Comparison of ENCODE assay signal across 8 cellular contexts in the genomic region with DNA sequence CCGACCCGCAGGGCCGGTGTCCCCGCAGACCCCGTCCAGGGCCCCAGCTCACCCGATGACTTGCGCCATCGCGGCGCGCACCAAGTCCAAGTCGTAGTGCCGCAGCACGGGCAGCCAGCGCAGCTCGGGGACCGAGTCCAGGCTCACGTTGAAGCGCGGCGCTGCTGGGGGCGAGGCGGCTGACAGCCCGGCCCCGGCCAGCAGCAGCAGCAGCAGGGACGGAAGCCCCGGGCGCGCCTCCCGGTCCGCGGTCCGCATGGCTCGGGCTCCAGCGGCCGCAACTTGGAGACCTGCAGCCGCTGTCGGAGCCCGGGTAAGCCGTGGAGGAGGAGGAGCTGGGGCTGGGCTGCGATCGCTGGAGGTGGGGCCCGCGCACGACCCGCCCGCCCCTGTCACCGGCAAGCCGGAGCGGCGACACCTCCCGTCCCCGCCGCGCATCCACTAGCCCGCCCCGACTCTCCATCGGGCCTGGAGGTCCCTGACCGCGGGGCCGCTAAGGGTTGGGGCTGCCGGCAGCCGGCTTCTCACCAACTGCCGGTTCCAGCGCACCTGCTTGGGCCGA. TPM values are rescaled to one million over a fixed set of nuclear protein-coding genes. Genes with fewer than 3 reads are reported as not detected.
DNase-seq lines count a peak whose midpoint lies in the region; ATAC-seq and TF ChIP-seq lines count a peak whose summit lies in the region.

A gene (minus strand): TSS at position 322 of the 562 bp plus-strand sequence. CDS start 64 bp downstream, at position 258.

- H3K27me3 ChIP-seq in BE2C (no peaks in the 10 kb centered on the region), NT2/D1 (ENCODE audit: insufficient read depth, insufficient read length) (no peaks in the 10 kb centered on the region), mucosa of rectum (ENCODE audit: control insufficient read depth in 2 of 2, insufficient read depth in 2 of 2, low read length in 2 of 2) (no peaks in the 10 kb centered on the region)

- H3K9me3 ChIP-seq in BE2C (no peaks in the 10 kb centered on the region), NT2/D1 (ENCODE audit: insufficient read depth, low read length) (no peaks in the 10 kb centered on the region), mucosa of rectum (ENCODE audit: control insufficient read depth in 2 of 2, low read length in 2 of 2) (no peaks in the 10 kb centered on the region)

- H3K4me1 ChIP-seq in BE2C (no peaks in the 10 kb centered on the region), NT2/D1 (ENCODE audit: insufficient read depth, insufficient read length) (peaks cover 2% of the 10 kb centered on the region), mucosa of rectum (ENCODE audit: control insufficient read depth in 2 of 2, insufficient read depth in 2 of 2, low read length in 2 of 2) (peaks cover 4 to 5% of the 10 kb centered on the region in 2 donors)

- H3K9ac ChIP-seq in NT2/D1 (ENCODE audit: insufficient read length, low read depth): peak within 1 kb of the TSS; percentile 90
- peak within 1 kb of the TSS; percentile 80 to 83 for H3K9ac ChIP-seq in mucosa of rectum (ENCODE audit: low read depth in 1 of 2, low read length in 2 of 2)

- H3K36me3 ChIP-seq in BE2C: no peaks in the 10 kb centered on the region
- H3K36me3 ChIP-seq in NT2/D1 (ENCODE audit: insufficient read depth, insufficient read length, low read length): peaks cover 5% of the 10 kb centered on the region
- H3K36me3 ChIP-seq in mucosa of rectum (ENCODE audit: control insufficient read depth in 2 of 2, insufficient read depth in 2 of 2, low read length in 2 of 2): peaks cover 12 to 15% of the 10 kb centered on the region in 2 donors

- DNase-seq in BE2C: peak; percentile 95
- peak; percentile 61 for DNase-seq in NT2/D1 (ENCODE audit: low read depth, low spot score)
- peak; percentile 64 for DNase-seq in activated T-cell treated with anti-CD3 and anti-CD28 coated beads for 1 hour (ENCODE audit: low read depth)
- peak; percentile 68 for DNase-seq in epithelial cell of esophagus (ENCODE audit: low read depth)
- peak; percentile 85 for DNase-seq in stimulated activated CD8-positive, alpha-beta memory T cell treated with anti-CD3 and anti-CD28 coated beads, Interleukin-4, amount 100 ng/mL, for 48 hours

- H3K4me3 ChIP-seq in BE2C (ENCODE audit: low read depth, low read length): peak within 1 kb of the TSS; percentile 83
- H3K4me3 ChIP-seq in NT2/D1 (ENCODE audit: insufficient read length, low read depth): peak within 1 kb of the TSS; percentile 68
- peak within 1 kb of the TSS; percentile 74 for H3K4me3 ChIP-seq in epithelial cell of esophagus (ENCODE audit: low read length)
- H3K4me3 ChIP-seq in mucosa of rectum (ENCODE audit: low read length in 2 of 2): peak within 1 kb of the TSS; percentile 92 to 93

- H3K27ac ChIP-seq in mucosa of rectum (ENCODE audit: low read depth in 2 of 2, low read length in 2 of 2): peak within 1 kb of the TSS; percentile 86 to 90

- peak; percentile 42 for TF ChIP-seq CTCF in BE2C (IDR thresholded peaks at IDR 0.05; ENCODE audit: low read depth, low read length)
- TF ChIP-seq CTCF in epithelial cell of esophagus (IDR thresholded peaks at IDR 0.05; ENCODE audit: insufficient read depth, low read depth, low read length, missing control alignments): no peak

- ATAC-seq in GM19023 (IDR thresholded peaks at IDR 0.05; ENCODE audit: unreplicated experiment) (peak; percentile 71), HG03280 (IDR thresholded peaks at IDR 0.05; ENCODE audit: unreplicated experiment) (peak; percentile 82)

RNA-seq across cellular contexts. Expression of the gene that starts here (rescaled TPM):
- 8.9 TPM for polyA plus RNA-seq in BE2C (2012; ENCODE audit: insufficient read depth, insufficient read length, low read depth)

Comparison
In these comparisons a context has a peak if more than half of its experiments do, and no peak if none do; other contexts are left out.
1. Peak in every context shown above with its lines: DNase-seq, ATAC-seq, H3K4me3 ChIP-seq and H3K27ac ChIP-seq.